ENCODE assay signal across 8 cellular contexts in the genomic region with DNA sequence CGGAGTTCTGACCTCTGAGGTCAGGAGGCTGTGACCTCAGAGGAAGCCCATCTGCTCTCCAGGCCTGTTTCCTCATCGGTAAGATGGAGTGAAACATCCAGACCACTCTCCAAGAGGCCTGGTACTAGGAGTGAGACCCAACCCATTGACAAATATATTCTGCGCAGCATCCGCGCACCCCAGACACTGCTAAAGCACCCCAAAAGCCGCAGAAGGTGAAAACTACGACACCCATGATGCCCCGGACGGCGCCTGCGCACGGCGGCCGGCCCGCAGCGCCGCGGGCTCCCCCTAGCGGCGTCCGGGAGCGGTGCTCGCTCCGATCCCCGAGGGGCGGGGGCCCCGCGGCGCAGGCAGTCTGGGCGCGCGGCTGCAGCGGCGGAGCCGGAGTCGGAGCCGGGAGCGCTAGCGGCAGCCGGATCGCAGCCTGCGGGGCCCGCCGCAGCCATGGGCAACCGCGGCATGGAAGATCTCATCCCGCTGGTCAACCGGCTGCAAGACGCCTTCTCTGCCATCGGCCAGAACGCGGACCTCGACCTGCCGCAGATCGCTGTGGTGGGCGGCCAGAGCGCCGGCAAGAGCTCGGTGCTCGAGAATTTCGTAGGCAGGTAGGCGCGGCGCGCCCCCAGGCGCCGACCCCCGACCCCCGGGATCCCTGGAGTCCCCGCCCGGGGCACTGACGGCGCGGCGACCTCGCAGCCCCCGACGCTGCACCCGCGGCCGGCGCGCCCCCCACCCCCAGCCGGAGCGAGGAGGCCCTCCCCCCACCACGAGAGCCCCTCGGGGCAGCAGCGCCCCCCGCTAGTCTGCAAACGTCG. TPM values are rescaled to one million over a fixed set of nuclear protein-coding genes. Genes with fewer than 3 reads are reported as not detected.
DNase-seq lines count a peak whose midpoint lies in the region; ATAC-seq and TF ChIP-seq lines count a peak whose summit lies in the region.

A gene (plus strand): TSS at position 356 of the 818 bp plus-strand sequence. CDS start 92 bp downstream, at position 448.

- H3K27ac ChIP-seq in dorsolateral prefrontal cortex = peak within 1 kb of the TSS in 57 of 59 donors; percentile 30 to 97 (median 84)
- H3K27ac ChIP-seq in right lobe of liver = no peak within 1 kb of the TSS

- H3K36me3 ChIP-seq in right lobe of liver = no peaks in the 10 kb centered on the region

- ATAC-seq in HG02943 (IDR thresholded peaks at IDR 0.05; ENCODE audit: low read depth, unreplicated experiment) (peak; percentile 74), right lobe of liver (peak; percentile 90 to 98 (median 91))

- peak within 1 kb of the TSS; percentile 43 to 87 (median 76) for H3K4me3 ChIP-seq in dorsolateral prefrontal cortex
- peak within 1 kb of the TSS; percentile 38 to 60 (median 46) for H3K4me3 ChIP-seq in right lobe of liver

- peaks cover 0 to 12% (median 0%) of the 10 kb centered on the region in 4 donors for H3K4me1 ChIP-seq in right lobe of liver

- H3K27me3 ChIP-seq in dorsolateral prefrontal cortex (peaks cover 0 to 5% (median 0%) of the 10 kb centered on the region in 45 donors), right lobe of liver (no peaks in the 10 kb centered on the region)

- H3K9me3 ChIP-seq in right lobe of liver = no peaks in the 10 kb centered on the region

- DNase-seq in NCI-H1417 (lab: John Stamatoyannopoulos, UW) = peak; percentile 72 to 84 (median 83)
- DNase-seq in NCI-H1417 treated with DMSO at 0.1 percent for 48 hours (lab: John Stamatoyannopoulos, UW) = no peak
- peak; percentile 77 for DNase-seq in NCI-H2227 (lab: John Stamatoyannopoulos, UW; ENCODE audit: unreplicated experiment)
- peak; percentile 68 for DNase-seq in activated CD4-positive, alpha-beta T cell treated with anti-CD3 and anti-CD28 coated beads, Interleukin-2, amount 50 U/mL, for 1 hour
- peak in 6 of 10 donors; percentile 47 to 85 (median 62) for DNase-seq in dorsolateral prefrontal cortex
- DNase-seq in right lobe of liver = peak in 2 of 3 donors; percentile 67 to 70
- DNase-seq in stimulated activated CD4-positive, alpha-beta T cell treated with anti-CD3 and anti-CD28 coated beads, Interleukin-4, amount 100 ng/mL, for 1 hour = peak; percentile 67

- 1% methylated on average over 9 of the region's 91 CpGs for WGBS in right lobe of liver (ENCODE audit: insufficient coverage, low coverage, low lambda C conversion rate, missing lambda C conversion rate)

- intact Hi-C loops in dorsolateral prefrontal cortex (cut with DNase I) (loop anchor here in 1 of 2 donors (5.0 kb wide), 1 partner anchor 139 kb away; a partner anchor contains a TSS), right lobe of liver (cut with DNase I) (no loop called here)

- TF ChIP-seq CTCF in dorsolateral prefrontal cortex (IDR thresholded peaks at IDR 0.05 in 54 of 56, conservative IDR thresholded peaks at IDR 0.05 in 2 of 56; ENCODE audit: low read depth in 1 of 56, partially characterized antibody in 56 of 56) (peak in 55 of 56 donors; percentile 51 to 99 (median 84)), right lobe of liver (IDR thresholded peaks at IDR 0.05) (peak; percentile 84 to 100 (median 89))

- no peak for TF ChIP-seq POLR2A in right lobe of liver (IDR thresholded peaks at IDR 0.05)

RNA-seq across cellular contexts. Expression of the gene that starts here (rescaled TPM):
- total RNA-seq in dorsolateral prefrontal cortex = 1,000 to 10,000 TPM in 1 of 120 experiments, 100 to 1,000 TPM in 119; 213 to 1,033 (median 740) TPM
- 1 to 10 TPM in 4 of 6 experiments, under 1 TPM in 2; 0.43 to 3.1 (median 1.8) TPM for total RNA-seq in right lobe of liver

Comparison
In these comparisons a context has a peak if more than half of its experiments do, and no peak if none do; other contexts are left out.
1. RNA of the gene that starts here (total RNA-seq): 213 to 1,033 TPM in dorsolateral prefrontal cortex; 0.43 to 3.1 TPM in right lobe of liver; every median in the first group is over 10 times any median in the second.
2. H3K27ac ChIP-seq: peak in dorsolateral prefrontal cortex (57 of 59); none in right lobe of liver (0 of 3).